ENCODE assay signal across 8 cellular contexts in genomic region chr5:140547508-140548299, GRCh38. TPM values are rescaled to one million over a fixed set of nuclear protein-coding genes. Genes with fewer than 3 reads are reported as not detected.
DNase-seq lines count a peak whose midpoint lies in the region; ATAC-seq and TF ChIP-seq lines count a peak whose summit lies in the region.

Gene EIF4EBP3, plus strand, starts transcription at chr5:140547662. Its CDS starts 76 bp downstream, at chr5:140547738.

- TF ChIP-seq CTCF in ovary (IDR thresholded peaks at IDR 0.05): peak; percentile 68 to 97 (median 92)
- peak; percentile 84 for TF ChIP-seq CTCF in thoracic aorta (IDR thresholded peaks at IDR 0.05)

- WGBS in ovary, 3 donors: 0 to 1% (median 0%) methylated on average over 51 to 52 of the region's 52 CpGs

- H3K27ac ChIP-seq in ovary (peak within 1 kb of the TSS; percentile 91 to 96), thoracic aorta (peak within 1 kb of the TSS; percentile 94 to 99)

- peak; percentile 35 for TF ChIP-seq EP300 in ovary (IDR thresholded peaks at IDR 0.05)

- peak within 1 kb of the TSS; percentile 63 for H3K4me3 ChIP-seq in Jurkat, Clone E6-1 (ENCODE audit: low read length)
- peak within 1 kb of the TSS; percentile 48 for H3K4me3 ChIP-seq in ovary
- H3K4me3 ChIP-seq in thoracic aorta: peak within 1 kb of the TSS; percentile 80

- intact Hi-C loops in Right ventricle myocardium superior (cut with DNase I): loop anchor here (5.0 kb wide), 1 partner anchor 100 kb away; the partner anchor contains the start of genes IK and NDUFA2
- intact Hi-C loops in ovary (cut with DNase I): loop anchor here in 2 of 4 donors (5.0 kb wide), 3 partner anchors 95 to 145 kb away; partner anchors contain the start of genes ANKHD1 (in 1 of the 2), IK (in 1 of the 2) and NDUFA2 (in 1 of the 2)

- no peaks in the 10 kb centered on the region for H3K27me3 ChIP-seq in ovary
- H3K27me3 ChIP-seq in thoracic aorta (replicated peaks; ENCODE audit: insufficient read depth): no peaks in the 10 kb centered on the region

- ATAC-seq in GM21576 (IDR thresholded peaks at IDR 0.05; ENCODE audit: unreplicated experiment): peak; percentile 97
- ATAC-seq in Right ventricle myocardium superior (ENCODE audit: poor library complexity): peak; percentile 97
- peak; percentile 97 for ATAC-seq in thoracic aorta (ENCODE audit: insufficient number of reproducible peaks, low FRiP score, low read depth)

- TF ChIP-seq POLR2A in ovary (IDR thresholded peaks at IDR 0.05): peak; percentile 90

- H3K36me3 ChIP-seq in ovary: no peaks in the 10 kb centered on the region
- peaks cover 29% of the 10 kb centered on the region for H3K36me3 ChIP-seq in thoracic aorta

- H3K9me3 ChIP-seq in ovary: no peaks in the 10 kb centered on the region
- H3K9me3 ChIP-seq in thoracic aorta: no peaks in the 10 kb centered on the region

- peak; percentile 93 for DNase-seq in DMS 273 treated with DMSO at 0.1 percent for 48 hours (lab: John Stamatoyannopoulos, UW)
- DNase-seq in Jurkat, Clone E6-1 (ENCODE audit: low read depth, low spot score): peak; percentile 81
- peak; percentile 90 for DNase-seq in SKM-1 (lab: John Stamatoyannopoulos, UW; ENCODE audit: unreplicated experiment)
- DNase-seq in activated naive CD8-positive, alpha-beta T cell treated with anti-CD3 and anti-CD28 coated beads, Interleukin-2, amount 50 U/mL, for 16 hours (ENCODE audit: low read depth, low spot score): peak; percentile 70
- peak; percentile 99 for DNase-seq in Right ventricle myocardium superior
- peak; percentile 97 to 99 (median 98) for DNase-seq in ovary
- peak; percentile 86 for DNase-seq in thoracic aorta (ENCODE audit: low spot score)

- H3K4me1 ChIP-seq in ovary (ENCODE audit: insufficient read depth): peaks cover 15% of the 10 kb centered on the region
- H3K4me1 ChIP-seq in thoracic aorta (ENCODE audit: control insufficient read depth in 1 of 2, low read depth in 2 of 2): peaks cover 18 to 33% of the 10 kb centered on the region in 2 donors

RNA-seq across cellular contexts. Expression of gene EIF4EBP3, which starts in this region (rescaled TPM):
- 45.9 TPM for polyA plus RNA-seq in Jurkat, Clone E6-1 (2012; ENCODE audit: insufficient read depth, insufficient read length)
- total RNA-seq in Right ventricle myocardium superior: 12.0 TPM
- total RNA-seq in ovary: 10 to 100 TPM in 6 of 7 donors, 1 to 10 TPM in 1; 8.6 to 23.6 (median 17.8) TPM
- polyA plus RNA-seq in ovary: 10 to 100 TPM; 16.0 to 30.2 TPM
- total RNA-seq in thoracic aorta: 1 to 10 TPM in 1 of 2 donors, not detected in 1; 6.0 TPM

Comparison
In these comparisons a context has a peak if more than half of its experiments do, and no peak if none do; other contexts are left out.
1. Peak in every context shown above with its lines: DNase-seq, ATAC-seq, H3K4me3 ChIP-seq and H3K27ac ChIP-seq.